ENCODE assay signal across 17 cellular contexts in the genomic region with DNA sequence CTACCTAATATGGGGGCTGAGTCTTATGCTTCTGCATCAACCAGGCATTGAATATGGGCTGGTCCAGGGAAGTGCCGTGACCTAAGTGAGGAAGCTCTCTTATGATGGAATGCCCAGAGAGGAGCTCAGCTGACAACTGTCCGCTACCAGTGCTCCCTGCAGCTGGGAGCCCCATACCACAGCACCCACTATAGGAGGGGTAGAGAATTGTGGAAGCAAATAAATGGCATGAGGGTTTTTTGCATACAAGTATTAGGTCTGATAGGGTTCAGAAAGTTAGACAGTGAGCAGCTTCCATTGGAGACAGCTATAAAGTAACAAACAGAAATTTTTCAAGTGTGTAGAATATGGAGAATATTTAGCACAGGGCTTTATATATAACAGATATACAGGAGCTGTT. TPM values are rescaled to one million over a fixed set of nuclear protein-coding genes. Genes with fewer than 3 reads are reported as not detected.
DNase-seq lines count a peak whose midpoint lies in the region; ATAC-seq, FAIRE-seq and TF ChIP-seq lines count a peak whose summit lies in the region.
"Had no signal": no experiment of that assay in that cellular context is flagged by ENCODE, and none has a peak within 500 bp of the region (broad histone marks: within the 10 kb centered on the region; RNA-seq: fewer than 3 reads in every experiment).

No MANE protein-coding gene starts in this region.

- H3K79me2 ChIP-seq in Karpas-422 (ENCODE audit: low read length) (peaks cover 82% of the 10 kb centered on the region), mesendoderm (ENCODE audit: control insufficient read depth, insufficient read depth, low read length) (peaks cover 27% of the 10 kb centered on the region)

- intact Hi-C loops in transverse colon (cut with DNase I; ENCODE audit: low total_unique reads), result no loop called here

- no peak overlapping the region for H4K8ac ChIP-seq in mesendoderm (ENCODE audit: low read depth, low read length)

- H3K27ac Mint-ChIP-seq in activated naive CD4-positive, alpha-beta T cell treated with anti-CD3 and anti-CD28 coated beads, Interleukin-2, amount 50 U/mL, for 72 hours, result peak overlapping the region; percentile 44 to 81

- no peak for TF ChIP-seq EP300 in transverse colon (IDR thresholded peaks at IDR 0.05; ENCODE audit: low read depth)

- H3K4me3 ChIP-seq in Karpas-422 (ENCODE audit: low read length), result no peak overlapping the region
- H3K4me3 ChIP-seq in astrocyte of the cerebellum (ENCODE audit: low read depth, low read length), result no peak overlapping the region
- H3K4me3 ChIP-seq in mesendoderm (ENCODE audit: low read length), result no peak overlapping the region
- no peak overlapping the region for H3K4me3 ChIP-seq in transverse colon
- H3K4me3 ChIP-seq: ascending aorta, right lobe of liver, thoracic aorta had no signal

- H4K5ac ChIP-seq in mesendoderm (ENCODE audit: low read length), result no peak overlapping the region

- peaks cover 53% of the 10 kb centered on the region; the same call in 1 of the 2 replicates for H3K36me3 ChIP-seq in Karpas-422 (ENCODE audit: insufficient read depth, low read length)
- H3K36me3 ChIP-seq in mesendoderm (ENCODE audit: control insufficient read depth, insufficient read depth, low read length), result peaks cover 6% of the 10 kb centered on the region
- H3K36me3 ChIP-seq in transverse colon, result peaks cover 0 to 17% (median 4%) of the 10 kb centered on the region in 4 donors

- no CpG with 5 or more reads among the region's 2 CpGs for WGBS in mesendoderm (ENCODE audit: extremely low coverage, insufficient coverage, low lambda C conversion rate)
- 87 to 100% methylated on average over 1 to 2 of the region's 2 CpGs for WGBS in transverse colon (ENCODE audit: low coverage in 1 of 2), 2 donors

- H3K4ac ChIP-seq in mesendoderm (ENCODE audit: low read depth, low read length), result no peak overlapping the region

- H2BK120ac ChIP-seq in mesendoderm (ENCODE audit: low read depth, low read length), result no peak overlapping the region

- H3K4me1 ChIP-seq in Karpas-422 (ENCODE audit: low read length) (peaks cover 38% of the 10 kb centered on the region), mesendoderm (ENCODE audit: control insufficient read depth, low read depth, low read length) (peaks cover 4% of the 10 kb centered on the region), transverse colon (peaks cover 11 to 26% (median 15%) of the 10 kb centered on the region in 4 donors)

- no peak overlapping the region for H2AFZ ChIP-seq in Karpas-422 (ENCODE audit: low read length)

- in situ Hi-C loops in astrocyte of the cerebellum (cut with HindIII; ENCODE audit: low sequenced_read_pairs) (loop anchor here (25.0 kb wide), 1 partner anchor 109 kb away; no protein-coding TSS in a partner anchor), transverse colon (cut with MboI; ENCODE audit: low pct_ligation_motif_present in 1 of 4, low pct_unique_long_range_greater_than_20kb in 1 of 4, low sequenced_read_pairs in 3 of 4) (no loop called here)

- no peak for FAIRE-seq in HTR-8/SVneo (lab: Jason Lieb, UNC)

- no peak for TF ChIP-seq POLR2A in transverse colon (IDR thresholded peaks at IDR 0.05)

- H2AK5ac ChIP-seq in mesendoderm (ENCODE audit: low read length), result no peak overlapping the region

- DNase-seq in activated naive CD4-positive, alpha-beta T cell treated with anti-CD3 and anti-CD28 coated beads, Interleukin-2, amount 50 U/mL, for 72 hours (ENCODE audit: low spot score in 2 of 2), result no peak
- DNase-seq in activated naive CD4-positive, alpha-beta T cell treated with anti-CD3 and anti-CD28 coated beads, Interleukin-2, amount 50 U/mL, for 16 hours, result no peak
- DNase-seq in Karpas-422 (peak; percentile 81), astrocyte of the cerebellum (ENCODE audit: low read depth) (no peak), mesendoderm (peak; percentile 10), HTR-8/SVneo (ENCODE audit: insufficient read length, low spot score) (no peak), transverse colon (no peak), NCI-H2227 treated with DMSO at 0.1 percent for 48 hours (lab: John Stamatoyannopoulos, UW) (no peak)
- DNase-seq: activated T-cell treated with anti-CD3 and anti-CD28 coated beads, Interleukin-2, amount 50 U/mL, for 72 hours; effector CD8-positive, alpha-beta T cell; foreskin melanocyte; NCI-H2081 treated with DMSO at 0.1 percent for 48 hours; right lobe of liver; RPMI8226; stimulated activated CD4-positive, alpha-beta T cell treated with anti-CD3 and anti-CD28 coated beads, Interleukin-2, amount 100 ng/mL, for 24 hours had no signal

- H3K9me3 Mint-ChIP-seq in activated naive CD4-positive, alpha-beta T cell treated with anti-CD3 and anti-CD28 coated beads, Interleukin-2, amount 50 U/mL, for 72 hours, result no peaks in the 10 kb centered on the region
- H3K9me3 Mint-ChIP-seq: activated T-cell treated with anti-CD3 and anti-CD28 coated beads, Interleukin-2, amount 50 U/mL, for 72 hours had no signal

- H2BK5ac ChIP-seq in mesendoderm (ENCODE audit: low read length), result no peak overlapping the region

- H2BK15ac ChIP-seq in mesendoderm (replicated peaks; ENCODE audit: low read depth), result no peak overlapping the region

- TF ChIP-seq CTCF in astrocyte of the cerebellum (IDR thresholded peaks at IDR 0.05; ENCODE audit: low read depth, low read length, missing control alignments) (peak; percentile 44), transverse colon (IDR thresholded peaks at IDR 0.05) (no peak)

- H3K4me2 ChIP-seq in Karpas-422 (ENCODE audit: low read depth, low read length, poor library complexity, severe bottlenecking), result no peak overlapping the region
- no peak overlapping the region for H3K4me2 ChIP-seq in mesendoderm (ENCODE audit: low read length)

- peaks cover 14% of the 10 kb centered on the region for H3K79me1 ChIP-seq in mesendoderm (ENCODE audit: low read length)

- no peak overlapping the region for H3K56ac ChIP-seq in mesendoderm (ENCODE audit: low read length)

- no peak overlapping the region for H3K9ac ChIP-seq in Karpas-422 (ENCODE audit: low read length)
- no peak overlapping the region for H3K9ac ChIP-seq in mesendoderm (ENCODE audit: low read length)

- H3K9me3 ChIP-seq in Karpas-422 (ENCODE audit: low read length) (no peaks in the 10 kb centered on the region), transverse colon (no peaks in the 10 kb centered on the region)
- H3K9me3 ChIP-seq: ascending aorta, right lobe of liver, thoracic aorta had no signal

- H3K27ac ChIP-seq in Karpas-422 (ENCODE audit: low read length), result no peak overlapping the region
- H3K27ac ChIP-seq in mesendoderm (ENCODE audit: low read depth, low read length), result no peak overlapping the region
- H3K27ac ChIP-seq in transverse colon, result no peak overlapping the region
- H3K27ac ChIP-seq: ascending aorta, right lobe of liver, thoracic aorta had no signal

- H3K23ac ChIP-seq in mesendoderm (ENCODE audit: low read length), result no peak overlapping the region

- ATAC-seq in activated naive CD4-positive, alpha-beta T cell treated with anti-CD3 and anti-CD28 coated beads, Interleukin-2, amount 50 U/mL, for 72 hours, result no peak
- ATAC-seq: activated T-cell treated with anti-CD3 and anti-CD28 coated beads, Interleukin-2, amount 50 U/mL, for 72 hours had no signal

- no peak overlapping the region for H3K18ac ChIP-seq in mesendoderm (ENCODE audit: low read length)

- peaks cover 33 to 37% of the 10 kb centered on the region in 2 donors for H3K36me3 Mint-ChIP-seq in activated naive CD4-positive, alpha-beta T cell treated with anti-CD3 and anti-CD28 coated beads, Interleukin-2, amount 50 U/mL, for 72 hours

- H3K27me3 ChIP-seq in Karpas-422 (ENCODE audit: low read length) (no peaks in the 10 kb centered on the region), mesendoderm (ENCODE audit: insufficient read depth, low read length, poor library complexity) (no peaks in the 10 kb centered on the region), transverse colon (no peaks in the 10 kb centered on the region)
- H3K27me3 ChIP-seq: ascending aorta, right lobe of liver had no signal

- peaks cover 33% of the 10 kb centered on the region for H4K20me1 ChIP-seq in Karpas-422 (ENCODE audit: insufficient read depth, low read depth, low read length)

- no peaks in the 10 kb centered on the region for H3K9me2 ChIP-seq in Karpas-422 (replicated peaks; ENCODE audit: insufficient read depth, low read length)

RNA-seq across cellular contexts. Expression of gene TIMM21, which starts 4.6 kb away (rescaled TPM):
- total RNA-seq in activated naive CD4-positive, alpha-beta T cell treated with anti-CD3 and anti-CD28 coated beads, Interleukin-2, amount 50 U/mL, for 72 hours, result 10 to 100 TPM; 61.0 TPM
- total RNA-seq in Karpas-422 (2014; rRNA removed; shearing (Covaris generic); ENCODE audit: low replicate concordance), result 59.3 and 82.4 TPM in 2 replicates
- 32.9 TPM for polyA plus RNA-seq in mesendoderm (2013, experiment 1 of 2)
- 31.8 TPM for polyA plus RNA-seq in mesendoderm (2013, experiment 2 of 2)
- 10 to 100 TPM; 10.5 to 38.1 (median 22.0) TPM for total RNA-seq in transverse colon

RNA-seq across cellular contexts. Expression of gene FBXO15, which starts 5.3 kb away (rescaled TPM):
- 1 to 10 TPM; 1.2 to 4.8 TPM for total RNA-seq in activated naive CD4-positive, alpha-beta T cell treated with anti-CD3 and anti-CD28 coated beads, Interleukin-2, amount 50 U/mL, for 72 hours
- 0.32 and 0.89 TPM in 2 replicates for total RNA-seq in Karpas-422 (2014; rRNA removed; shearing (Covaris generic); ENCODE audit: low replicate concordance)
- 0.37 TPM for polyA plus RNA-seq in mesendoderm (2013, experiment 1 of 2)
- polyA plus RNA-seq in mesendoderm (2013, experiment 2 of 2), result 0.49 TPM
- under 1 TPM in 2 of 4 donors, not detected in 2; 0.14 to 0.64 TPM for total RNA-seq in transverse colon
- total RNA-seq: ascending aorta had no signal

Comparison
In these comparisons a context has a peak if more than half of its experiments do, and no peak if none do; other contexts are left out.
1. DNase-seq: peak in Karpas-422 (single experiment) and mesendoderm (single experiment); none in activated naive CD4-positive, alpha-beta T cell treated with anti-CD3 and anti-CD28 coated beads, Interleukin-2, amount 50 U/mL, for 72 hours (0 of 2), activated naive CD4-positive, alpha-beta T cell treated with anti-CD3 and anti-CD28 coated beads, Interleukin-2, amount 50 U/mL, for 16 hours (single experiment), astrocyte of the cerebellum (single experiment), HTR-8/SVneo (single experiment), transverse colon (single experiment) and NCI-H2227 treated with DMSO at 0.1 percent for 48 hours (single experiment).